In the genomic region with DNA sequence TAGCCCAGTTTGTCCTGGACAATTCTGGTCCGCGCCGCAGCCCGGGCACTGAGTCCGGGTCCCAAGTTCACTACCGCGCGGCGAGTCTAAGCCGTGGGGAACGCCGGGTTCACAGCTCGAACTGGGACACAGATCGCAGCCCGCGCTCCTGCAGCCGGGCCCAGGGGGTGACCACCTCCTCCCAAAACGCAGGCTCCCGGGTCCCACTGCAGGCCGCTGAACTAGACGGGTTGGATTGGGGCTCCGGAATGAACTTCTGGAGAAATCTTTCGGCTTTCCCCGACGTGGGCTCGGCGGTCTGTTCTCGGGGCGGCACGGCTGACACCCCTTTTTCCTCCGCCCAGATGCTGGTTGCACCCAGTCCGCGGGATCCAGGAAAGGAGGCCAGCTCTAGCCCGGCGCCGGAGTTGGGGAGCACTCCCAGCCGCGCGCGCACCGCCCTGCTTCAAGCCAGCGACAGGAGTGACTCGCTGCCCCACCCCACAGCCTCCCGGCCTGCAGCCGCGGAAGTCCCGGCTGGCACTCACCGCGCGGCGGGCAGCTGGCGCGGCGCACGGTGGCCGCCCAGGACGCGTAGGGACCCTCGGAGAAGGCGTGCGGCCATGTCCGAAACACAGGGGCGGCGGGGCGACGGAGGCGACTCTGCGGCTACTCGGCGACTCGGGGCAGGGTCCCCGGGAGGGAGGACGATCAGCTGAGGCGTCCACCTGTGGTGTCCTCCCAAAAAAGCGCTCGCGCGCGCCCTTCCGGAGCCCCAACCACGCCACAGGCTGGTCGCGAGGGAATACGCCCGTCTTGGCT, we compare ENCODE assay signal across 8 cellular contexts. TPM values are rescaled to one million over a fixed set of nuclear protein-coding genes. Genes with fewer than 3 reads are reported as not detected.
DNase-seq lines count a peak whose midpoint lies in the region; TF ChIP-seq lines count a peak whose summit lies in the region.

A gene (minus strand): TSS at position 788 of the 801 bp plus-strand sequence. CDS start 184 bp downstream, at position 604.

- H3K27me3 ChIP-seq in adipocyte (replicated peaks; ENCODE audit: control insufficient read depth, insufficient read depth, low read length) (no peaks in the 10 kb centered on the region), hepatocyte (peaks cover 32% of the 10 kb centered on the region)

- TF ChIP-seq CTCF in hepatocyte (IDR thresholded peaks at IDR 0.05; ENCODE audit: poor library complexity) = no peak

- H2AFZ ChIP-seq in hepatocyte = peak within 1 kb of the TSS; percentile 96

- H3K9me2 ChIP-seq in hepatocyte (replicated peaks; ENCODE audit: insufficient read depth) = no peaks in the 10 kb centered on the region

- DNase-seq in NCI-H2227 (lab: John Stamatoyannopoulos, UW; ENCODE audit: unreplicated experiment) (peak; percentile 66), NCI-H2227 treated with DMSO at 0.1 percent for 48 hours (lab: John Stamatoyannopoulos, UW) (no peak), HuH-7 (ENCODE audit: low spot score) (peak; percentile 53), adipocyte (ENCODE audit: low read depth) (peak; percentile 60), hepatocyte (ENCODE audit: low spot score) (peak; percentile 76), retina (peak; percentile 88), epidermal melanocyte (ENCODE audit: insufficient read length, low spot score) (no peak)
- no peak for DNase-seq in activated effector memory CD4-positive, alpha-beta T cell treated with Interleukin-2 at 50 U/mL for 16 hours

- H3K79me2 ChIP-seq in hepatocyte = no peaks in the 10 kb centered on the region

- H3K4me1 ChIP-seq in adipocyte (ENCODE audit: control insufficient read depth, insufficient read depth, low read length) (peaks cover 42% of the 10 kb centered on the region), hepatocyte (ENCODE audit: insufficient read depth) (no peaks in the 10 kb centered on the region)

- H3K4me2 ChIP-seq in hepatocyte = peak within 1 kb of the TSS; percentile 96

- H3K27ac ChIP-seq in hepatocyte = no peak within 1 kb of the TSS

- WGBS in hepatocyte (ENCODE audit: low lambda C conversion rate, missing lambda C conversion rate) = 2% methylated on average over 78 of the region's 85 CpGs

- H3K4me3 ChIP-seq in adipocyte (ENCODE audit: low read length) (peak within 1 kb of the TSS; percentile 87), hepatocyte (peak within 1 kb of the TSS; percentile 70)

- H3K36me3 ChIP-seq in adipocyte (ENCODE audit: control insufficient read depth, insufficient read depth, low read length, severe bottlenecking) = no peaks in the 10 kb centered on the region
- no peaks in the 10 kb centered on the region for H3K36me3 ChIP-seq in hepatocyte (replicated peaks; ENCODE audit: insufficient read depth, low read depth)

- H4K20me1 ChIP-seq in hepatocyte (ENCODE audit: insufficient read depth, poor library complexity, severe bottlenecking) = no peaks in the 10 kb centered on the region

- H3K9ac ChIP-seq in adipocyte (ENCODE audit: low read length) = peak within 1 kb of the TSS; percentile 81

- H3K9me3 ChIP-seq in adipocyte (ENCODE audit: control insufficient read depth, low read length) (no peaks in the 10 kb centered on the region), hepatocyte (ENCODE audit: low read depth) (no peaks in the 10 kb centered on the region)

RNA-seq across cellular contexts. Expression of the gene that starts here (rescaled TPM):
- total RNA-seq in hepatocyte = 0.52 and 2.1 TPM in 2 replicates
- 0.94 and 1.1 TPM in 2 replicates for polyA plus RNA-seq in hepatocyte

Comparison
In these comparisons a context has a peak if more than half of its experiments do, and no peak if none do; other contexts are left out.
1. DNase-seq: peak in NCI-H2227 (single experiment), HuH-7 (single experiment), adipocyte (single experiment), hepatocyte (single experiment) and retina (single experiment); none in NCI-H2227 treated with DMSO at 0.1 percent for 48 hours (single experiment), epidermal melanocyte (single experiment) and activated effector memory CD4-positive, alpha-beta T cell treated with Interleukin-2 at 50 U/mL for 16 hours (single experiment).